1 cellular context compared by ENCODE assay signal in the genomic region with DNA sequence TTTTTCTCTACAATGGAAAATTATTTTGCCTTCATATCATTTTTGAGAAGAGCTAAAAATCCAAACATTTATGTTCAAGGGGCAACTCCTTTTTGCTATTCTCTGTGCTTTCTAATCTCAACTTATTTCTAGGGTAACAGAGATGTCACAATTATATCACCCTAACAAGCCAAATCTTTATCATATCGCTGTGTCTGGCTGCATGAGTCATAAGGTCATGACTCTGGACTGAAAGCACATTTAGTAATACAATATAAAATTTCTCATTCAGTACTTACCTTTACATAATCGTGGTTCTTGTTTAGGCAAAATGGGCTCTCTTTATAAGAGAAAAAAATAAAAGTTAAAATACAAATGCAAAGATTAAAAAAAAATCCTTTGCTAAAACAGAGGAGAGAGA.
TF ChIP-seq lines count a peak whose summit lies in the region.

No MANE protein-coding gene starts in this region.

TF ChIP-seq in IMR-90, 13 proteins besides CTCF, POLR2A, EP300 and RAD21 (continued from another document):
- no peak for TF ChIP-seq BHLHE40 (IDR thresholded peaks at IDR 0.05; ENCODE audit: low read depth, low read length)
- TF ChIP-seq, protein P1, sequence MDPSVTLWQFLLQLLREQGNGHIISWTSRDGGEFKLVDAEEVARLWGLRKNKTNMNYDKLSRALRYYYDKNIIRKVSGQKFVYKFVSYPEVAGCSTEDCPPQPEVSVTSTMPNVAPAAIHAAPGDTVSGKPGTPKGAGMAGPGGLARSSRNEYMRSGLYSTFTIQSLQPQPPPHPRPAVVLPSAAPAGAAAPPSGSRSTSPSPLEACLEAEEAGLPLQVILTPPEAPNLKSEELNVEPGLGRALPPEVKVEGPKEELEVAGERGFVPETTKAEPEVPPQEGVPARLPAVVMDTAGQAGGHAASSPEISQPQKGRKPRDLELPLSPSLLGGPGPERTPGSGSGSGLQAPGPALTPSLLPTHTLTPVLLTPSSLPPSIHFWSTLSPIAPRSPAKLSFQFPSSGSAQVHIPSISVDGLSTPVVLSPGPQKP (IDR thresholded peaks at IDR 0.05; ENCODE audit: borderline replicate concordance, low read depth, low read length) = no peak
